ENCODE assay signal across 8 cellular contexts in the genomic region with DNA sequence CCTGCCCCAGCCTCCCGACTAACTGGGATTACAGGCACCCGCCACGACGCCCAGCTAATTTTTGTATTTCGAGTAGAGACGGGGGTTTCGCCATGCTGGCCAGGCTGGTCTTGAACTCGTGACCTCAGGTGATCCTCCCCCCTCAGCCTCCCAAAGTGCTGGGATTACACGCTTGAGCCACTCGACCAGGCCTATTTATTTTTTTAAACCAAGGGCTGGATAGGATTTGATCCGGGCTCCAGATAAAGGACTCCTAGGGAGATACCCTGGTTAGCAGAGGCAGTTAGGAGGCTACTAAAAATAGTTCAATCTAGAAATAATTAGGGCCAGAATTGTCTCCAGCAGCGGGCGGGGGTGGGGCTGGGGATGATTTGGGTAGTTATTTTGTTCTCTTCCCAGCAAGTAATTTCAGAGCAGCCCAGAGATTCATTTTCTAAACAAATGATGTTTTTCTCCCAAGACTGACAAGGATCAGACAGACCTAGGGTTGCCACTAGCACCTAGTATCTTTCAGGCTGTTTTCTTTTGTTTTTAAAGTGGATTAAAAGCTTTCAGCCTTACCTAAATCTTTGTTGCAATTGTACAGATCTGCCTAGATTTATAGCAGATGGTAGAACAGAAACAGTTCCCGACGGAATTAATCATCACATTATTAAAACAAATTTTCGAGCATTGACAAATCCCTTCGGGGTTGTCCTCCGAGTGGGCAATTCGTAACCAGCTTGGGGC. TPM values are rescaled to one million over a fixed set of nuclear protein-coding genes. Genes with fewer than 3 reads are reported as not detected.
DNase-seq lines count a peak whose midpoint lies in the region; TF ChIP-seq lines count a peak whose summit lies in the region.

No MANE protein-coding gene starts in this region.

- H3K9me3 ChIP-seq in OCI-LY1 (ENCODE audit: low read length) (no peaks in the 10 kb centered on the region), ovary (no peaks in the 10 kb centered on the region)

- no peaks in the 10 kb centered on the region for H3K9me2 ChIP-seq in OCI-LY1 (ENCODE audit: low read depth, low read length)

- peak overlapping the region; percentile 98 for H3K27ac Mint-ChIP-seq in endothelial cell (ENCODE audit: unreplicated experiment)

- H3K36me3 Mint-ChIP-seq in endothelial cell (ENCODE audit: low read depth, unreplicated experiment), result no peaks in the 10 kb centered on the region

- peak overlapping the region; percentile 92 for H3K4me3 Mint-ChIP-seq in endothelial cell (ENCODE audit: unreplicated experiment)

- H3K9me3 Mint-ChIP-seq in endothelial cell (ENCODE audit: unreplicated experiment), result no peaks in the 10 kb centered on the region

- H3K4me3 ChIP-seq in GM06990 (replicated peaks; ENCODE audit: low read depth, low read length) (peak overlapping the region; percentile 92), OCI-LY1 (ENCODE audit: low read depth, low read length, poor library complexity, severe bottlenecking) (peak overlapping the region; percentile 87), ovary (peak overlapping the region; percentile 98)

- H4K20me1 ChIP-seq in OCI-LY1 (ENCODE audit: insufficient read depth, low read length), result no peaks in the 10 kb centered on the region

- peaks cover 11% of the 10 kb centered on the region for H3K4me1 Mint-ChIP-seq in endothelial cell (ENCODE audit: unreplicated experiment)

- H3F3A ChIP-seq in OCI-LY1 (ENCODE audit: insufficient read depth, low read length), result no peaks in the 10 kb centered on the region

- H3K4me2 ChIP-seq in OCI-LY1 (ENCODE audit: low read length), result peak overlapping the region; percentile 96

- TF ChIP-seq CTCF in GM06990 (IDR thresholded peaks at IDR 0.05; ENCODE audit: insufficient read depth, low read length, poor library complexity, severe bottlenecking) (no peak), OCI-LY1 (IDR thresholded peaks at IDR 0.05; ENCODE audit: low read length) (no peak), endothelial cell (IDR thresholded peaks at IDR 0.05; ENCODE audit: unreplicated experiment) (no peak), ovary (IDR thresholded peaks at IDR 0.05) (no peak)

- H3K27me3 ChIP-seq in GM06990 (replicated peaks; ENCODE audit: control insufficient read depth, insufficient read depth, low read length) (no peaks in the 10 kb centered on the region), OCI-LY1 (ENCODE audit: insufficient read depth, low read length) (no peaks in the 10 kb centered on the region), ovary (no peaks in the 10 kb centered on the region)

- H2AFZ ChIP-seq in OCI-LY1 (ENCODE audit: low read length), result peak overlapping the region; percentile 96

- no peaks in the 10 kb centered on the region for H3K27me3 Mint-ChIP-seq in endothelial cell (ENCODE audit: unreplicated experiment)

- TF ChIP-seq POLR2A in ovary (IDR thresholded peaks at IDR 0.05), result no peak

- no peak for TF ChIP-seq EP300 in ovary (IDR thresholded peaks at IDR 0.05)

- intact Hi-C loops in ovary (cut with DNase I), result no loop called here

- H3K36me3 ChIP-seq in GM06990 (ENCODE audit: control insufficient read depth, insufficient read depth, low read length), result no peaks in the 10 kb centered on the region
- H3K36me3 ChIP-seq in OCI-LY1 (ENCODE audit: insufficient read depth, low read length), result peaks cover 23% of the 10 kb centered on the region; the same call in 1 of the 2 replicates
- H3K36me3 ChIP-seq in ovary, result no peaks in the 10 kb centered on the region

- peaks cover 41% of the 10 kb centered on the region for H3K79me2 ChIP-seq in OCI-LY1 (ENCODE audit: insufficient read depth, low read length)

- no peak for DNase-seq in GM06990 (ENCODE audit: extremely low read depth, insufficient read length)
- no peak for DNase-seq in endothelial cell (ENCODE audit: low spot score)
- DNase-seq in ovary, result peak in 2 of 5 donors; percentile 22 to 26
- no peak for DNase-seq in NCI-H2081 treated with DMSO at 0.1 percent for 48 hours (lab: John Stamatoyannopoulos, UW)
- DNase-seq in stimulated activated naive CD4-positive, alpha-beta T cell treated with Interleukin-2 at 50 U/mL for 16 hours (lab: John Stamatoyannopoulos, UW), result no peak
- no peak for DNase-seq in amniotic stem cell (lab: John Stamatoyannopoulos, UW)
- no peak for DNase-seq in stimulated activated naive CD4-positive, alpha-beta T cell (lab: John Stamatoyannopoulos, UW)

- H3K9ac ChIP-seq in OCI-LY1 (ENCODE audit: low read length), result peak overlapping the region; percentile 93

- 28 to 37% (median 33%) methylated on average over 19 of the region's 19 CpGs for WGBS in ovary, 3 donors

- peak overlapping the region; percentile 83 for H3K27ac ChIP-seq in OCI-LY1 (ENCODE audit: low read depth, low read length, poor library complexity, severe bottlenecking)
- H3K27ac ChIP-seq in ovary, result peak overlapping the region in 1 of 2 donors; percentile 83

- H3K4me1 ChIP-seq in OCI-LY1 (ENCODE audit: insufficient read depth, low read length, severe bottlenecking), result peaks cover 49% of the 10 kb centered on the region
- peaks cover 4% of the 10 kb centered on the region for H3K4me1 ChIP-seq in ovary (ENCODE audit: insufficient read depth)

RNA-seq across cellular contexts. Expression of gene SMC3, which starts 0.9 kb away (rescaled TPM):
- total RNA-seq in endothelial cell (ENCODE audit: unreplicated experiment) (36.2 TPM), ovary (10 to 100 TPM; 23.1 to 49.1 (median 38.3) TPM)
- 10 to 100 TPM; 31.5 to 32.4 TPM for polyA plus RNA-seq in ovary
